In the genomic region with DNA sequence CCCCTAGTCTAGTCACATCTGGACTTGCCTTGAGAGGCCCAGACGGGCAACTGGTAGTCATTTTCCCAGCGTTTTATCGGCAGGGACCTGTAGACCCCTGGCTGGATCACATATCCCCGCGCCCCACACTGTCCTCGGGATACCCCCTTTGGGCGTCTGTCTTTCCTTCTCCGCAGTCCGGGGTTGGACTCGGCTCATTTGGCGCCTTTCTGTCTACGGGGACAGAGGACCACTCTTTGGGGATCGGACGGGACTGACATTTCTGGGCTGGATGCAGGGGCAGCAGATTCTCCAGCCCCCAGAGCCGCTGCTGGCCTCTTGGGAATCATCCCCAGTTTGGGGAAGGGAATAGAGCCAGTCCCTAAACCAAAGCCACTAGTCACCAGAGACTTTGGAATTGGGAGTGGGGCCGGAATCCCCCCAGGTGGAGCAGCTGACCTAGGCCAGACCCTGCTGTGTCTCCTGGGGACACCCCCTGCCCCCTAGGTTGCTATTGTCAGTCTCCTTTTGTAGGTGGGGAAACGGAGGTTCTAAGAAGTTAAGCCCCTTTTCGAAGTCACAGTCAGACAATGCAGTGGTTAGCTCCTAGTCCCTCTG, we compare ENCODE assay signal across 8 cellular contexts. TPM values are rescaled to one million over a fixed set of nuclear protein-coding genes. Genes with fewer than 3 reads are reported as not detected.
DNase-seq lines count a peak whose midpoint lies in the region; ATAC-seq and TF ChIP-seq lines count a peak whose summit lies in the region.

No MANE protein-coding gene starts in this region.

- intact Hi-C loops in vagina (cut with DNase I): no loop called here

- H3K36me3 ChIP-seq in brain microvascular endothelial cell (replicated peaks) (no peaks in the 10 kb centered on the region), vagina (no peaks in the 10 kb centered on the region)

- DNase-seq in brain microvascular endothelial cell (no peak), memory B cell (ENCODE audit: low spot score in 2 of 2) (no peak), vagina (ENCODE audit: extremely low spot score in 2 of 2) (no peak), GM10248 (ENCODE audit: extremely low spot score) (no peak), GOT3 (lab: John Stamatoyannopoulos, UW) (no peak)

- H3K27ac ChIP-seq in C4-2B: peak overlapping the region; percentile 89
- no peak overlapping the region for H3K27ac ChIP-seq in brain microvascular endothelial cell
- peak overlapping the region; percentile 81 for H3K27ac ChIP-seq in vagina

- H3K27ac Mint-ChIP-seq in memory B cell: peak overlapping the region; percentile 92

- TF ChIP-seq POLR2A in vagina (IDR thresholded peaks at IDR 0.05): no peak

- peaks cover 26% of the 10 kb centered on the region for H3K4me1 ChIP-seq in vagina

- CTCF ChIA-PET in GM10248 (lab: Yijun Ruan, JAX): interaction anchor here (0.9 to 4.4 kb wide), 8 partner anchors 12 to 125 kb away, joined by 3 to 29 read pairs (median 6); no protein-coding TSS in a partner anchor

- ATAC-seq in HG03196 (IDR thresholded peaks at IDR 0.05; ENCODE audit: unreplicated experiment) (peak; percentile 9), memory B cell (ENCODE audit: low read depth) (no peak), GM18520 (IDR thresholded peaks at IDR 0.05; ENCODE audit: unreplicated experiment) (no peak)

- H3K9me3 ChIP-seq in vagina: no peaks in the 10 kb centered on the region

- H3K27me3 Mint-ChIP-seq in memory B cell: no peaks in the 10 kb centered on the region

- in situ Hi-C loops in brain microvascular endothelial cell (cut with HindIII; ENCODE audit: low pct_ligation_motif_present, low sequenced_read_pairs): no loop called here

- peaks cover 4% of the 10 kb centered on the region for H3K9me3 Mint-ChIP-seq in memory B cell

- peak overlapping the region; percentile 94 for H3K4me3 Mint-ChIP-seq in memory B cell

- POLR2A ChIA-PET in GM10248 (lab: Yijun Ruan, JAX): interaction anchor here (0.6 kb wide), 1 partner anchor 121 kb away, joined by 3 read pairs; no protein-coding TSS in a partner anchor

- peaks cover 9% of the 10 kb centered on the region for H3K36me3 Mint-ChIP-seq in memory B cell

- peaks cover 36% of the 10 kb centered on the region for H3K4me1 Mint-ChIP-seq in memory B cell

- H3K27me3 ChIP-seq in brain microvascular endothelial cell (replicated peaks) (no peaks in the 10 kb centered on the region), vagina (no peaks in the 10 kb centered on the region)

- TF ChIP-seq CTCF in C4-2B (conservative IDR thresholded peaks at IDR 0.05) (no peak), brain microvascular endothelial cell (IDR thresholded peaks at IDR 0.05; ENCODE audit: low read depth, low read length, missing control alignments) (no peak), vagina (IDR thresholded peaks at IDR 0.05) (no peak), GM10248 (IDR thresholded peaks at IDR 0.05; ENCODE audit: control extremely low read depth, extremely low read depth, low read depth, missing control alignments) (no peak)

- H3K4me3 ChIP-seq in brain microvascular endothelial cell (ENCODE audit: low read depth, low read length) (peak overlapping the region; percentile 82), vagina (peak overlapping the region; percentile 64 to 77)

RNA-seq across cellular contexts. Expression of a gene that starts 0.7 kb away (rescaled TPM):
- total RNA-seq in vagina: 11.8 TPM
